ENCODE assay signal across 20 cellular contexts in the genomic region with DNA sequence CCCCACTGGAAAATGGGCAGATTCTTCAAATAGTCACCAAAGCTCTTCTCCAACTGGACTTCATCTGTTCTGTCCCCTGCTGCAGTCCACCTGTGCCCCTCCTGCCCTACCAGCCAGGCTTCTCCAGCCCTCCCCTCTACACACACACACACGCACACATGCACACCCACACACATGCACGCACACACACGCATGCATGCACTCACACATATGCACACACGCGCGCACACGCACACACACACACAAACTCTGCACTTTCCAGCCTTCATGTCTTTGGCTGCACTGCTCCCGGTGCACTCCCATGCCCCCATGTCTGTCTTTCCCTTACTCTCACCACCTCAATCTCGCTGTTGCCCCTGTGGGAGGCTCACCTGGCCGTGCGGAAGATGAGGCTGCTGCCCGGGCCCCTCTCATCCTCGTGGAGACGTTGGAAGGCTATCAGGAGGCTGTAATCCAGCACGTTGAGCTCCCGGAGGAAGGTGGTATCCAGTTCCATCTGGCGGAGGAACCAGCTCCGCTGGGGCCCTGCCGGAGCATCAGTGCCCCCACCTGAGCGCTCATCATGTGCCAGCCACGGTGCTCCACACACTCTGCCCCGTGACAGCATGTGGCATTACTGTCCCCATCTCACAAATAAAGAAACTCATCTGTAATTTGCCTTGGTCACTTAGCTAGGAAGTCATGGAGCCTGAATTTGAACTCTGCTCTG.
"Had no signal": no experiment of that assay in that cellular context is flagged by ENCODE, and none has a peak within 500 bp of the region (broad histone marks: within the 10 kb centered on the region; RNA-seq: fewer than 3 reads in every experiment).

No MANE protein-coding gene starts in this region.

- H3K9me3 ChIP-seq: body of pancreas, sigmoid colon, thoracic aorta, upper lobe of right lung had no signal

- H3K9me3 Mint-ChIP-seq: activated B cell treated with CpG ODN at 0.5 μM for 24 hours; activated naive CD8-positive, alpha-beta T cell treated with anti-CD3 and anti-CD28 coated beads for 36 hours; activated T-cell treated with anti-CD3 and anti-CD28 coated beads, Interleukin-2, amount 50 U/mL, for 4 hours; endodermal cell; naive thymus-derived CD8-positive, alpha-beta T cell; stimulated activated naive B cell treated with anti-CD40 and anti-IgM and Interleukin-4, amounts not matched to agents 10 μg/mL and 1 μg/mL and 100 μg/mL, for 72 hours had no signal

- H3K4me2 ChIP-seq: hepatocyte had no signal

- H3K27me3 ChIP-seq: body of pancreas had no signal

- FAIRE-seq: colon had no signal

- H2AFZ ChIP-seq: hepatocyte, parathyroid adenoma had no signal

- H3K9ac ChIP-seq: parathyroid adenoma had no signal

- H3K36me3 Mint-ChIP-seq: activated naive CD8-positive, alpha-beta T cell treated with anti-CD3 and anti-CD28 coated beads for 36 hours; naive thymus-derived CD8-positive, alpha-beta T cell had no signal

- H3K79me2 ChIP-seq: hepatocyte, parathyroid adenoma had no signal

- H3K36me3 ChIP-seq: sigmoid colon, thoracic aorta, upper lobe of right lung had no signal

- H3K27ac ChIP-seq: body of pancreas, hepatocyte, parathyroid adenoma, sigmoid colon, thoracic aorta, upper lobe of right lung had no signal

- H3K4me3 ChIP-seq: body of pancreas, hepatocyte, sigmoid colon, thoracic aorta, upper lobe of right lung had no signal

- ATAC-seq: activated CD8-positive, alpha-beta T cell treated with anti-CD3 and anti-CD28 coated beads, Interleukin-2, amount 10 ng/mL, durations not matched to agents 7 days and 5 days; activated T-cell treated with anti-CD3 and anti-CD28 coated beads, Interleukin-2, amount 50 U/mL, for 4 hours; body of pancreas; left cardiac atrium; naive thymus-derived CD8-positive, alpha-beta T cell; stimulated activated naive B cell treated with anti-CD40 and anti-IgM and Interleukin-4, amounts not matched to agents 10 μg/mL and 1 μg/mL and 100 μg/mL, for 72 hours; upper lobe of right lung had no signal

- H3K4me3 Mint-ChIP-seq: activated B cell treated with CpG ODN at 0.5 μM for 24 hours; activated CD8-positive, alpha-beta T cell treated with anti-CD3 and anti-CD28 coated beads, Interleukin-2, amount 10 ng/mL, durations not matched to agents 7 days and 5 days; activated naive CD8-positive, alpha-beta T cell treated with anti-CD3 and anti-CD28 coated beads for 36 hours; activated T-cell treated with anti-CD3 and anti-CD28 coated beads, Interleukin-2, amount 50 U/mL, for 4 hours; endodermal cell; stimulated activated naive B cell treated with anti-CD40 and anti-IgM and Interleukin-4, amounts not matched to agents 10 μg/mL and 1 μg/mL and 100 μg/mL, for 72 hours had no signal

- H3K27ac Mint-ChIP-seq: activated B cell treated with CpG ODN at 0.5 μM for 24 hours; activated CD8-positive, alpha-beta T cell treated with anti-CD3 and anti-CD28 coated beads, Interleukin-2, amount 10 ng/mL, durations not matched to agents 7 days and 5 days; activated naive CD8-positive, alpha-beta T cell treated with anti-CD3 and anti-CD28 coated beads for 36 hours; endodermal cell; stimulated activated naive B cell treated with anti-CD40 and anti-IgM and Interleukin-4, amounts not matched to agents 10 μg/mL and 1 μg/mL and 100 μg/mL, for 72 hours had no signal

- DNase-seq: activated B cell treated with CpG ODN at 0.5 μM for 24 hours; activated CD4-positive, alpha-beta T cell treated with anti-CD3 and anti-CD28 coated beads for 48 hours; activated CD8-positive, alpha-beta T cell treated with anti-CD3 and anti-CD28 coated beads, Interleukin-2, amount 10 ng/mL, durations not matched to agents 7 days and 5 days; activated effector memory CD4-positive, alpha-beta T cell treated with Interleukin-2 at 50 U/mL for 16 hours; activated naive CD8-positive, alpha-beta T cell treated with anti-CD3 and anti-CD28 coated beads for 36 hours; activated T-cell treated with anti-CD3 and anti-CD28 coated beads, Interleukin-2, amount 50 U/mL, for 4 hours; amygdala; body of pancreas; endodermal cell; foreskin fibroblast; left cardiac atrium; mesendoderm; naive thymus-derived CD8-positive, alpha-beta T cell; sigmoid colon; stimulated activated naive B cell treated with anti-CD40 and anti-IgM and Interleukin-4, amounts not matched to agents 10 μg/mL and 1 μg/mL and 100 μg/mL, for 72 hours; upper lobe of right lung had no signal
